ENCODE assay signal across 11 cellular contexts in the genomic region with DNA sequence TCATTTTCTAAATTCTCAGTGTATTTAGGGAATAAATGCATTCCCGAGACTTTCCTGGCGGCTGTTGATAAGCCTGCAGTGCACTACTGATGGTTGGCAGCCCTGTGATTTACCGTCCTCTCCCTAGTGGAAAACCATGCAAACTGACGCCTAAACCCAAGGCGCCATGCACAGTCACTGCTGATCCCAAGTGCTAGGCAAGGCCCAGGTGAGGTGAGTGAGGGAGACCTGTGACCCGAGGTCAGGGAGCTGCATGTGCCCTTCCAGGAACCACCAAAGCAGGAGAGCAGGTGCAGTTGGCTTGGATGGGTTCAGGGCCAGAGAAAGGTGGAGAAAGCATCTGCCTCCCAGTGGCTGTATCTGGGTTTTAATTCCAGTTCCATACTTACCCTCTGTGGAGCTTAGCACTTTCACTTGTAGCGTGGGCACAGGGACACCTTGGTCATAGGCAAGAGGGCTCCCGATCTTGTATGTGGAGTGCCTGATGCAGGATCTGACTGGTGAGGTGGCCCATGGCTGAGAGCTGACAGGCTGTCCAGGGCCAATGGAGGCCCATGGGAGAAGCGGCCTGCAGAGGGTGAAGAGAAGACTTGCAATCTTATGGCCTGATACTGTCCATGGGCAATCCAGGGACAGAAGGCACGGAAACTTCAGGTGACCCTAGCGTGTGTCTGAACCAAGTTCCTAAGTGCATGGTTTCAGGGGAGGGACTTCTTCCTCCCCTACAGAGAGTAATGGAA.
"Had no signal": no experiment of that assay in that cellular context is flagged by ENCODE, and none has a peak within 500 bp of the region (broad histone marks: within the 10 kb centered on the region; RNA-seq: fewer than 3 reads in every experiment).

No MANE protein-coding gene starts in this region.

- H3K4me3 ChIP-seq: dorsolateral prefrontal cortex, ovary had no signal

- H3K27me3 Mint-ChIP-seq: activated CD8-positive, alpha-beta T cell treated with anti-CD3 and anti-CD28 coated beads for 36 hours; activated naive CD8-positive, alpha-beta T cell treated with anti-CD3 and anti-CD28 coated beads for 36 hours; stimulated activated naive CD8-positive, alpha-beta T cell treated with anti-CD3 and anti-CD28 coated beads, Interleukin-15, amount 100 ng/mL, for 72 hours had no signal

- H3K36me3 Mint-ChIP-seq: activated naive CD8-positive, alpha-beta T cell treated with anti-CD3 and anti-CD28 coated beads for 36 hours; immature natural killer cell; T-cell had no signal

- H3K27ac ChIP-seq: ovary had no signal

- H3K36me3 ChIP-seq: ovary had no signal

- H3K4me3 Mint-ChIP-seq: activated CD8-positive, alpha-beta T cell treated with anti-CD3 and anti-CD28 coated beads for 36 hours; activated naive CD8-positive, alpha-beta T cell treated with anti-CD3 and anti-CD28 coated beads for 36 hours; immature natural killer cell; nephron; stimulated activated naive CD8-positive, alpha-beta T cell treated with anti-CD3 and anti-CD28 coated beads, Interleukin-15, amount 100 ng/mL, for 72 hours; T-cell had no signal

- H3K9me3 ChIP-seq: ovary had no signal

- H3K9me3 Mint-ChIP-seq: activated CD8-positive, alpha-beta T cell treated with anti-CD3 and anti-CD28 coated beads for 36 hours; activated naive CD8-positive, alpha-beta T cell treated with anti-CD3 and anti-CD28 coated beads for 36 hours; immature natural killer cell; nephron; stimulated activated naive CD8-positive, alpha-beta T cell treated with anti-CD3 and anti-CD28 coated beads, Interleukin-15, amount 100 ng/mL, for 72 hours; T-cell had no signal

- DNase-seq: activated CD4-positive, alpha-beta T cell treated with anti-CD3 and anti-CD28 coated beads for 4 hours; activated CD8-positive, alpha-beta memory T cell treated with anti-CD3 and anti-CD28 coated beads, Interleukin-2, amount 50 U/mL, for 4 hours; activated CD8-positive, alpha-beta T cell treated with anti-CD3 and anti-CD28 coated beads for 36 hours; activated naive CD8-positive, alpha-beta T cell treated with anti-CD3 and anti-CD28 coated beads for 36 hours; immature natural killer cell; ovary; stimulated activated CD4-positive, alpha-beta T cell treated with anti-CD3 and anti-CD28 coated beads, Interleukin-4, amount 100 ng/mL, for 1 hour; stimulated activated naive CD8-positive, alpha-beta T cell treated with anti-CD3 and anti-CD28 coated beads, Interleukin-15, amount 100 ng/mL, for 72 hours; T-cell had no signal

- ATAC-seq: T-cell had no signal

- H3K27me3 ChIP-seq: dorsolateral prefrontal cortex, ovary had no signal

- H3K27ac Mint-ChIP-seq: activated CD8-positive, alpha-beta T cell treated with anti-CD3 and anti-CD28 coated beads for 36 hours; activated naive CD8-positive, alpha-beta T cell treated with anti-CD3 and anti-CD28 coated beads for 36 hours; nephron had no signal
